ENCODE assay signal across 13 cellular contexts in genomic region chr3:180595536-180595935, GRCh38.
"Had no signal": no experiment of that assay in that cellular context is flagged by ENCODE, and none has a peak within 500 bp of the region (broad histone marks: within the 10 kb centered on the region; RNA-seq: fewer than 3 reads in every experiment).

No MANE protein-coding gene starts in this region.

- H3K9me3 Mint-ChIP-seq: T-cell had no signal

- H3K36me3 Mint-ChIP-seq: T-cell had no signal

- H3K4me1 ChIP-seq: SJSA1 had no signal

- H3K27ac ChIP-seq: HL-60, KMS-11, SJSA1 had no signal

- H3K9me3 ChIP-seq: SJSA1, SK-N-SH had no signal

- H3K4me1 Mint-ChIP-seq: IgD-negative memory B cell, T-cell had no signal

- FAIRE-seq: HTR-8/SVneo, K562, RCC 7860 had no signal

- H3K4me3 Mint-ChIP-seq: IgD-negative memory B cell, T-cell had no signal

- H3K4me3 ChIP-seq: K562, SJSA1 had no signal

- H3K27ac Mint-ChIP-seq: IgD-negative memory B cell, T-cell had no signal

- DNase-seq: NCI-H187, NCI-H510A, Right ventricle myocardium superior, SIG-M5, T-cell had no signal

- H3K36me3 ChIP-seq: SJSA1 had no signal

- ATAC-seq: T-cell had no signal
